Comparison of ENCODE assay signal across 1 cellular context in the genomic region with DNA sequence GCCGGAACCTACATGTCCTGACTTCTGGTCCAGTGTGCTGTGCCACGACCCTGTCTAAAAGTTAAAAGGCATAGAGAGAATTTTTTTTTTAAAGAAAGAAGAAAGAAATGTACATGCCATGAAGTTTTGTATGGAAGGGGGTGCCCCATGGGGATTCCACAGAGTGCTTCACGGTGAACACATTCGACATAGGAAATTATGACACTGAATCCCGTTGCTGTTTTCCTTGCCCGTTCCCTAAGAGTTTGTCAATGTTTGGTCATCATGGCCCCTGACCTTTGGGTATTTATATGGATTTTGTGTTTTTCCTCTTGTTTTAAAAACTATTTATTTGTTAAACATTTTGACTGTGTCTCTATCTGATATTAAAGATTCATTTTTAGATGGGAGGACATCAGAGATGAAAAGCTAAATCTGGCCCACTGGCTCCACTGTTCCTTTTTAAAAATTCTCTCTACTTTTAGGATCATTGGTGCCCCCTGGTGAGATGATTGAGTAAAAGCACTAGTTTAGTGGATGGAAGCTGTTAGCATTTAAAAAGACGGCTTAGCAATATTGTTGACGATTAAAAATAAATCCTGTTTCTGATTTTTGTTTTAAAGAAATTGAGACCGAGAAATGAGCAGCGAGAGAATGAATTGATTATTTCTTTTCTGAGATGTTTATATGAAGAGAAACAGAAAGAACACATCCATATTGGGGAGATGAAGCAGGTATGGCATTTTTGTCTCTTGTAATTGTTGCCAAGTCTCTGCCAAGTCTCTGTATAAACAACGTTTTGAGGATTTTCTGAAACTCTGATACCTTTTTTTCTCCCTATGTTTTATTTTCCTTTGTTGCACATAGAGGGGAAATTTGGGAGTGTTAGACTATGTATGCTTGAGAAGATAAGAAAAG.
TF ChIP-seq lines count a peak whose summit lies in the region.

No MANE protein-coding gene starts in this region.

TF ChIP-seq in GM23338, 12 proteins besides CTCF, POLR2A, EP300 and RAD21 (continued from another document):
- TF ChIP-seq ZNF462 (CRISPR knock-in tag; IDR thresholded peaks at IDR 0.05) (no peak), REST (IDR thresholded peaks at IDR 0.05; ENCODE audit: unreplicated experiment) (no peak), ZNF331 (CRISPR knock-in tag; IDR thresholded peaks at IDR 0.05; ENCODE audit: low read depth) (no peak), NANOG (IDR thresholded peaks at IDR 0.05; ENCODE audit: borderline replicate concordance) (no peak), STAT1 (IDR thresholded peaks at IDR 0.05; ENCODE audit: unreplicated experiment) (no peak), EZH2 (IDR thresholded peaks at IDR 0.05; ENCODE audit: low read depth, unreplicated experiment) (no peak), EZH2phosphoT487 (IDR thresholded peaks at IDR 0.05; ENCODE audit: unreplicated experiment) (no peak), JUNB (IDR thresholded peaks at IDR 0.05; ENCODE audit: unreplicated experiment) (no peak), ZNF114 (CRISPR knock-in tag; IDR thresholded peaks at IDR 0.05) (no peak), CREB1 (CRISPR knock-in tag; IDR thresholded peaks at IDR 0.05; ENCODE audit: low read depth) (no peak)
